In the genomic region with DNA sequence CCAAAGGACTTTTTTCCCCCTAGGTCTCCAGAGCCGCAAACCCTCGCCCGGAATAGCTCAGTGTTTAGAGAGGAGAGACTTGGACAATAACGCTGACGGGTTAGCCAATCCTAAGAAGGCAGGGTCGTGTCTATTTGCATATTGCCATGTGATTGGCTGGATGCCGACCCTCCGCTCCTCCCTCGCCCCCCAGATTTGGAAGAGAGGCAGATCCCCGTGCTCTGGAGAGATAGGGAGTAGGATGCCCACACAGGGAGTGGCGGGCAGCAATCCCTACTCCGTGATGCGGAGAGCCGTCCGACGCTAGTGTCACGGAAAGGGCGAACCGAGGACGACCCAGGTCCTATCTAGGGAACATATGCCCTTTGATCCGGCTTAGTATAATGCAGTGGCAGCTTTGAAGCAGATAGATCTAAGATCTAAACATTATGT, we compare ENCODE assay signal across 8 cellular contexts. TPM values are rescaled to one million over a fixed set of nuclear protein-coding genes. Genes with fewer than 3 reads are reported as not detected.
A peak's percentile ranks its signal among the peaks of the same experiment; 100 is the strongest.
DNase-seq lines count a peak whose midpoint lies in the region; ATAC-seq and TF ChIP-seq lines count a peak whose summit lies in the region.

No MANE protein-coding gene starts in this region.

- no peak for TF ChIP-seq CTCF in brain (conservative IDR thresholded peaks at IDR 0.05)

- H3K36me3 ChIP-seq in H7 (replicated peaks; ENCODE audit: control insufficient read depth, insufficient read depth, low read length) = no peaks in the 10 kb centered on the region

- ATAC-seq in memory B cell (ENCODE audit: low read depth) (no peak), GM19455 (IDR thresholded peaks at IDR 0.05; ENCODE audit: unreplicated experiment) (no peak), HG02759 (IDR thresholded peaks at IDR 0.05; ENCODE audit: unreplicated experiment) (no peak)
- ATAC-seq in activated CD4-positive, CD25-positive, alpha-beta regulatory T cell treated with anti-CD3 and anti-CD28 coated beads, Interleukin-2, amount 50 U/mL, for 24 hours = no peak

- H3K4me1 Mint-ChIP-seq in brain = peaks cover 31% of the 10 kb centered on the region
- H3K4me1 Mint-ChIP-seq in memory B cell = peaks cover 12% of the 10 kb centered on the region

- H3K4me3 ChIP-seq in H7 (ENCODE audit: insufficient read depth, low read depth, low read length) = no peak overlapping the region

- H3K4me3 Mint-ChIP-seq in brain = peak overlapping the region; percentile 45 to 83 (median 61)
- peak overlapping the region; percentile 13 for H3K4me3 Mint-ChIP-seq in memory B cell

- H3K27me3 ChIP-seq in H7 (ENCODE audit: control insufficient read depth, insufficient read depth, low read length) = peaks cover 84% of the 10 kb centered on the region

- H3K27ac Mint-ChIP-seq in brain (peak overlapping the region in 1 of 5 experiments; percentile 23), memory B cell (no peak overlapping the region)

- peaks cover 0 to 4% (median 0%) of the 10 kb centered on the region in 5 experiments for H3K9me3 Mint-ChIP-seq in brain
- H3K9me3 Mint-ChIP-seq in memory B cell = no peaks in the 10 kb centered on the region

- no peaks in the 10 kb centered on the region for H3K36me3 Mint-ChIP-seq in brain
- no peaks in the 10 kb centered on the region for H3K36me3 Mint-ChIP-seq in memory B cell

- DNase-seq in H7 = peak; percentile 97
- peak; percentile 24 for DNase-seq in NCI-H460 (ENCODE audit: extremely low read depth, low read depth)
- DNase-seq in memory B cell (ENCODE audit: low spot score in 2 of 2) = no peak
- DNase-seq in HT-29 (ENCODE audit: low spot score) = no peak

- H3K27me3 Mint-ChIP-seq in brain (peaks cover 93% of the 10 kb centered on the region), memory B cell (peaks cover 44% of the 10 kb centered on the region)

RNA-seq across cellular contexts. Expression of a gene that starts 1.4 kb away (rescaled TPM):
- total RNA-seq in H7 (2014; rRNA removed; shearing (Covaris generic)) = not detected in 2 replicates
- not detected in 2 replicates for total RNA-seq in NCI-H460 (2014; rRNA removed; shearing (Covaris generic))
- 1.1 TPM in 1 of 2 replicates, not detected in the other for polyA plus RNA-seq in NCI-H460 (2014; cell fraction: nucleus; rRNA removed)
- polyA plus RNA-seq in brain (ENCODE audit: insufficient read depth, low read depth, low replicate concordance) = 0.56 TPM
- not detected in 2 replicates for total RNA-seq in HT-29 (2014; rRNA removed; shearing (Covaris generic))

RNA-seq across cellular contexts. Expression of a gene that starts 19.7 kb away (rescaled TPM):
- 0.33 TPM in 1 of 2 replicates, not detected in the other for total RNA-seq in H7 (2014; rRNA removed; shearing (Covaris generic))
- not detected in 2 replicates for total RNA-seq in NCI-H460 (2014; rRNA removed; shearing (Covaris generic))
- polyA plus RNA-seq in NCI-H460 (2014; cell fraction: nucleus; rRNA removed) = 0.27 and 1.6 TPM in 2 replicates
- polyA plus RNA-seq in brain (ENCODE audit: insufficient read depth, low read depth, low replicate concordance) = 0.58 TPM
- 14.9 and 18.7 TPM in 2 replicates for total RNA-seq in HT-29 (2014; rRNA removed; shearing (Covaris generic))

RNA-seq across cellular contexts. Expression of a gene that starts 29.4 kb away (rescaled TPM):
- total RNA-seq in H7 (2014; rRNA removed; shearing (Covaris generic)) = not detected in 2 replicates
- not detected in 2 replicates for total RNA-seq in NCI-H460 (2014; rRNA removed; shearing (Covaris generic))
- polyA plus RNA-seq in NCI-H460 (2014; cell fraction: nucleus; rRNA removed) = 0.11 TPM in 1 of 2 replicates, not detected in the other
- not detected for polyA plus RNA-seq in brain (ENCODE audit: insufficient read depth, low read depth, low replicate concordance)
- not detected in 2 replicates for total RNA-seq in HT-29 (2014; rRNA removed; shearing (Covaris generic))

Comparison
In these comparisons a context has a peak if more than half of its experiments do, and no peak if none do; other contexts are left out.
1. DNase-seq: peak in H7 (single experiment) and NCI-H460 (single experiment); none in memory B cell (0 of 2) and HT-29 (single experiment).
2. RNA of a gene that starts 19.7 kb away (total RNA-seq): 14.9 to 18.7 TPM in HT-29; 0.33 TPM in H7 and not detected in NCI-H460; every median in the first group is over 10 times any median in the second.